Comparison of ENCODE assay signal across 17 cellular contexts in genomic region chr17:4490637-4491061, GRCh38. TPM values are rescaled to one million over a fixed set of nuclear protein-coding genes. Genes with fewer than 3 reads are reported as not detected.
"Had no signal": no experiment of that assay in that cellular context is flagged by ENCODE, and none has a peak within 500 bp of the region (broad histone marks: within the 10 kb centered on the region; RNA-seq: fewer than 3 reads in every experiment).

No MANE protein-coding gene starts in this region.

- H3K9me3 ChIP-seq: stomach, thoracic aorta, vagina had no signal

- H3K9me3 Mint-ChIP-seq: activated CD4-positive, alpha-beta T cell treated with anti-CD3 and anti-CD28 coated beads, Interleukin-2, amount 10 ng/mL, durations not matched to agents 7 days and 5 days; activated naive CD4-positive, alpha-beta T cell treated with anti-CD3 and anti-CD28 coated beads, Interleukin-2, amount 10 ng/mL, durations not matched to agents 7 days and 5 days; activated T-helper 17 cell treated with anti-CD3 and anti-CD28 coated beads, Interleukin-2, amount 50 U/mL, for 72 hours; central memory CD8-positive, alpha-beta T cell; dendritic cell treated with granulocyte-macrophage colony-stimulating factor and Interleukin-4, amounts not matched to agents 40 ng/mL and 50 ng/mL, for 4 days; effector memory CD8-positive, alpha-beta T cell; neural crest cell had no signal

- H3K27ac ChIP-seq: thoracic aorta, vagina had no signal

- H3K27me3 Mint-ChIP-seq: activated CD4-positive, alpha-beta T cell treated with anti-CD3 and anti-CD28 coated beads, Interleukin-2, amount 10 ng/mL, durations not matched to agents 7 days and 5 days; activated T-helper 17 cell treated with anti-CD3 and anti-CD28 coated beads, Interleukin-2, amount 50 U/mL, for 72 hours; central memory CD8-positive, alpha-beta T cell; effector memory CD8-positive, alpha-beta T cell had no signal

- H3K27ac Mint-ChIP-seq: activated CD4-positive, alpha-beta T cell treated with anti-CD3 and anti-CD28 coated beads, Interleukin-2, amount 10 ng/mL, durations not matched to agents 7 days and 5 days; activated naive CD4-positive, alpha-beta T cell treated with anti-CD3 and anti-CD28 coated beads, Interleukin-2, amount 10 ng/mL, durations not matched to agents 7 days and 5 days; activated T-helper 17 cell treated with anti-CD3 and anti-CD28 coated beads, Interleukin-2, amount 50 U/mL, for 72 hours; dendritic cell treated with granulocyte-macrophage colony-stimulating factor and Interleukin-4, amounts not matched to agents 40 ng/mL and 50 ng/mL, for 4 days; effector memory CD8-positive, alpha-beta T cell had no signal

- H3K4me3 Mint-ChIP-seq: activated CD4-positive, alpha-beta T cell treated with anti-CD3 and anti-CD28 coated beads, Interleukin-2, amount 10 ng/mL, durations not matched to agents 7 days and 5 days; activated naive CD4-positive, alpha-beta T cell treated with anti-CD3 and anti-CD28 coated beads, Interleukin-2, amount 10 ng/mL, durations not matched to agents 7 days and 5 days; activated T-helper 17 cell treated with anti-CD3 and anti-CD28 coated beads, Interleukin-2, amount 50 U/mL, for 72 hours; central memory CD8-positive, alpha-beta T cell; dendritic cell treated with granulocyte-macrophage colony-stimulating factor and Interleukin-4, amounts not matched to agents 40 ng/mL and 50 ng/mL, for 4 days; effector memory CD8-positive, alpha-beta T cell; neural crest cell had no signal

- H3K4me3 ChIP-seq: stomach, thoracic aorta, vagina had no signal

- H3K27me3 ChIP-seq: stomach, vagina had no signal

- H3K36me3 ChIP-seq: stomach, thoracic aorta, vagina had no signal

- H3K4me1 ChIP-seq: vagina had no signal

- DNase-seq: activated CD4-positive, alpha-beta T cell treated with anti-CD3 and anti-CD28 coated beads, Interleukin-2, amount 10 ng/mL, durations not matched to agents 7 days and 5 days; activated CD4-positive, CD25-positive, alpha-beta regulatory T cell; activated naive CD4-positive, alpha-beta T cell treated with anti-CD3 and anti-CD28 coated beads, Interleukin-2, amount 10 ng/mL, durations not matched to agents 7 days and 5 days; activated T-cell treated with anti-CD3 and anti-CD28 coated beads for 4 hours; effector memory CD8-positive, alpha-beta T cell; erythroblast; left colon; stimulated activated CD4-positive, alpha-beta T cell treated with anti-CD3 and anti-CD28 coated beads, Interleukin-4, amount 100 ng/mL, for 24 hours; stomach had no signal

RNA-seq across cellular contexts. Expression of gene SPNS2, which starts 8.0 kb away (rescaled TPM):
- total RNA-seq: osteocyte had no signal

RNA-seq across cellular contexts. Expression of gene SPNS3, which starts 56.9 kb away (rescaled TPM):
- total RNA-seq: myocyte, neural crest cell, osteocyte, vagina had no signal
